ENCODE assay signal across 6 cellular contexts in genomic region chr22:50269573-50270301, GRCh38. TPM values are rescaled to one million over a fixed set of nuclear protein-coding genes. Genes with fewer than 3 reads are reported as not detected.
A peak's percentile ranks its signal among the peaks of the same experiment; 100 is the strongest.
DNase-seq lines count a peak whose midpoint lies in the region; ATAC-seq and FAIRE-seq lines count a peak whose summit lies in the region.

No MANE protein-coding gene starts in this region.

- H3K36me3 ChIP-seq in small intestine (ENCODE audit: control insufficient read depth in 2 of 2, insufficient read depth in 2 of 2, low read length in 2 of 2): no peaks in the 10 kb centered on the region

- H3K4me3 ChIP-seq in small intestine (ENCODE audit: low read depth in 1 of 2, low read length in 2 of 2): peak overlapping the region; percentile 35 to 53

- in situ Hi-C loops in SK-MEL-5 (cut with HindIII; ENCODE audit: low pct_unique_long_range_greater_than_20kb, low sequenced_read_pairs): no loop called here

- H3K9me3 ChIP-seq in small intestine (ENCODE audit: control insufficient read depth, low read depth): no peaks in the 10 kb centered on the region

- DNase-seq in SK-MEL-5 (ENCODE audit: low read depth, low spot score): peak; percentile 62
- DNase-seq in effector CD8-positive, alpha-beta T cell (lab: John Stamatoyannopoulos, UW): peak; percentile 27
- no peak for DNase-seq in small intestine
- no peak for DNase-seq in NCI-H524 treated with DMSO at 0.1 percent for 48 hours (lab: John Stamatoyannopoulos, UW)
- DNase-seq in effector CD4-positive, alpha-beta T cell: no peak

- no peak overlapping the region for H3K27ac ChIP-seq in small intestine (ENCODE audit: low read depth in 1 of 2, low read length in 1 of 2)

- no peak for FAIRE-seq in small intestine (lab: Jason Lieb, UNC)

- 4 to 7% (median 5%) methylated on average over 39 to 56 of the region's 56 CpGs for WGBS in small intestine, 3 donors

- ATAC-seq in GM18498 (IDR thresholded peaks at IDR 0.05; ENCODE audit: unreplicated experiment): peak; percentile 36

- no peaks in the 10 kb centered on the region for H3K27me3 ChIP-seq in small intestine (ENCODE audit: control insufficient read depth in 2 of 2, insufficient read depth in 2 of 2, low read length in 2 of 2)

- peaks cover 2 to 8% of the 10 kb centered on the region in 2 donors for H3K4me1 ChIP-seq in small intestine (ENCODE audit: control insufficient read depth in 2 of 2, insufficient read depth in 1 of 2, low read depth in 1 of 2, low read length in 1 of 2)

RNA-seq across cellular contexts. Expression of gene MAPK11, which starts 0.4 kb away (rescaled TPM):
- total RNA-seq in SK-MEL-5 (2014; rRNA removed; shearing (Covaris generic)): 6.1 and 6.7 TPM in 2 replicates
- 18.2 and 20.3 TPM in 2 replicates for polyA plus RNA-seq in SK-MEL-5 (2015; cell fraction: cytosol; rRNA removed)
- 133 and 134 TPM in 2 replicates for polyA plus RNA-seq in SK-MEL-5 (2015; cell fraction: nucleus; rRNA removed)
- 1 to 10 TPM in 2 of 3 donors, not detected in 1; 2.4 to 7.9 TPM for polyA plus RNA-seq in small intestine

RNA-seq across cellular contexts. Expression of gene MAPK12, which starts 8.3 kb away (rescaled TPM):
- total RNA-seq in SK-MEL-5 (2014; rRNA removed; shearing (Covaris generic)): 10.9 and 14.1 TPM in 2 replicates
- polyA plus RNA-seq in SK-MEL-5 (2015; cell fraction: cytosol; rRNA removed): 12.7 and 16.5 TPM in 2 replicates
- polyA plus RNA-seq in SK-MEL-5 (2015; cell fraction: nucleus; rRNA removed): 101 and 111 TPM in 2 replicates
- 1 to 10 TPM in 2 of 3 donors, under 1 TPM in 1; 0.45 to 7.1 (median 3.5) TPM for polyA plus RNA-seq in small intestine

RNA-seq across cellular contexts. Expression of gene HDAC10, which starts 18.7 kb away (rescaled TPM):
- total RNA-seq in SK-MEL-5 (2014; rRNA removed; shearing (Covaris generic)): 7.2 and 10.2 TPM in 2 replicates
- 19.3 and 21.3 TPM in 2 replicates for polyA plus RNA-seq in SK-MEL-5 (2015; cell fraction: cytosol; rRNA removed)
- polyA plus RNA-seq in SK-MEL-5 (2015; cell fraction: nucleus; rRNA removed): 141 and 177 TPM in 2 replicates
- 10 to 100 TPM; 15.9 to 27.6 (median 27.5) TPM for polyA plus RNA-seq in small intestine

RNA-seq across cellular contexts. Expression of gene TUBGCP6, which starts 24.9 kb away (rescaled TPM):
- total RNA-seq in SK-MEL-5 (2014; rRNA removed; shearing (Covaris generic)): 14.5 and 15.0 TPM in 2 replicates
- polyA plus RNA-seq in SK-MEL-5 (2015; cell fraction: cytosol; rRNA removed): 8.2 and 12.3 TPM in 2 replicates
- polyA plus RNA-seq in SK-MEL-5 (2015; cell fraction: nucleus; rRNA removed): 298 and 324 TPM in 2 replicates
- polyA plus RNA-seq in small intestine: 10 to 100 TPM; 23.0 to 55.5 (median 44.6) TPM

RNA-seq across cellular contexts. Expression of gene PLXNB2, which starts 37.7 kb away (rescaled TPM):
- total RNA-seq in SK-MEL-5 (2014; rRNA removed; shearing (Covaris generic)): 31.2 and 40.5 TPM in 2 replicates
- polyA plus RNA-seq in SK-MEL-5 (2015; cell fraction: cytosol; rRNA removed): 95.9 and 103 TPM in 2 replicates
- polyA plus RNA-seq in SK-MEL-5 (2015; cell fraction: nucleus; rRNA removed): 115 and 119 TPM in 2 replicates
- 100 to 1,000 TPM in 2 of 3 donors, 10 to 100 TPM in 1; 80.2 to 179 (median 110) TPM for polyA plus RNA-seq in small intestine

Comparison
In these comparisons a context has a peak if more than half of its experiments do, and no peak if none do; other contexts are left out.
1. DNase-seq: peak in SK-MEL-5 (single experiment) and effector CD8-positive, alpha-beta T cell (single experiment); none in small intestine (single experiment), NCI-H524 treated with DMSO at 0.1 percent for 48 hours (single experiment) and effector CD4-positive, alpha-beta T cell (single experiment).